10 cellular contexts compared by ENCODE assay signal in the genomic region with DNA sequence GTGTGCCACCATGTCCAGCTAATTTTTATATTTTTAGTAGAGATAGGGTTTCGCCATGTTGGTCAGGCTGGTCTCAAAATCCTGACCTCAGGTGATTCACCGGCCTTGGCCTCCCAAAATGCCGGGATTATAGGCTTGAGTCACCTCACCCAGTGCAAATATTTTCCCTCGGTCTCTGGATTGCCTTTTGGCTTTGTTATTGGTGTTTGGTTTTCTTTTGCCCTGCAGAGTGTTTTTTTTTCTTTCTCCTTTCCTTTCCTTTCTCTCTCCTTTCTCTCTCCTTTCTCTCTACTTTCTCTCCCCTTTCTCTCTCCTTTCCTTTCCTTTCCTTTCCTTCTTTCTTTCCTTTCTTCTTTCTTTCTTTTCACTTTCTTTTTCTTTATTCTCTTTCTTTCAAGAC. TPM values are rescaled to one million over a fixed set of nuclear protein-coding genes. Genes with fewer than 3 reads are reported as not detected.
A peak's percentile ranks its signal among the peaks of the same experiment; 100 is the strongest.
DNase-seq lines count a peak whose midpoint lies in the region; ATAC-seq and TF ChIP-seq lines count a peak whose summit lies in the region.
"Had no signal": no experiment of that assay in that cellular context is flagged by ENCODE, and none has a peak within 500 bp of the region (broad histone marks: within the 10 kb centered on the region; RNA-seq: fewer than 3 reads in every experiment).

No MANE protein-coding gene starts in this region.

- H3K4me1 ChIP-seq in transverse colon: peaks cover 0 to 14% (median 10%) of the 10 kb centered on the region in 4 donors

- H3K4me1 Mint-ChIP-seq in stimulated activated naive CD8-positive, alpha-beta T cell treated with anti-CD3 and anti-CD28 coated beads, Interleukin-15, Interleukin-2, amounts not matched to agents 100 ng/mL and 50 ng/mL, for 24 hours (ENCODE audit: low read depth): peaks cover 4% of the 10 kb centered on the region
- H3K4me1 Mint-ChIP-seq: brain had no signal

- no peak for TF ChIP-seq EP300 in transverse colon (IDR thresholded peaks at IDR 0.05; ENCODE audit: low read depth)

- H3K4me3 ChIP-seq in transverse colon: no peak overlapping the region

- H3K27me3 ChIP-seq in transverse colon: no peaks in the 10 kb centered on the region

- no peak overlapping the region for H3K27ac ChIP-seq in transverse colon

- no peak for TF ChIP-seq CTCF in transverse colon (IDR thresholded peaks at IDR 0.05)

- no peak overlapping the region for H3K4me3 Mint-ChIP-seq in stimulated activated naive CD8-positive, alpha-beta T cell treated with anti-CD3 and anti-CD28 coated beads, Interleukin-15, Interleukin-2, amounts not matched to agents 100 ng/mL and 50 ng/mL, for 24 hours
- H3K4me3 Mint-ChIP-seq: brain; stimulated activated naive B cell treated with anti-CD40 and anti-IgM and Interleukin-4, amounts not matched to agents 10 μg/mL and 1 μg/mL and 100 μg/mL, for 72 hours had no signal

- WGBS in transverse colon (ENCODE audit: low coverage in 1 of 2), 2 donors: 70 to 75% methylated on average over 3 to 4 of the region's 4 CpGs

- peak overlapping the region; percentile 71 for H3K27ac Mint-ChIP-seq in stimulated activated naive CD8-positive, alpha-beta T cell treated with anti-CD3 and anti-CD28 coated beads, Interleukin-15, Interleukin-2, amounts not matched to agents 100 ng/mL and 50 ng/mL, for 24 hours
- H3K27ac Mint-ChIP-seq: stimulated activated naive B cell treated with anti-CD40 and anti-IgM and Interleukin-4, amounts not matched to agents 10 μg/mL and 1 μg/mL and 100 μg/mL, for 72 hours had no signal

- in situ Hi-C loops in KBM-7 (cut with MboI; ENCODE audit: low pct_unique_long_range_greater_than_20kb, low sequenced_read_pairs): no loop called here
- in situ Hi-C loops in transverse colon (cut with MboI; ENCODE audit: low pct_ligation_motif_present in 1 of 4, low pct_unique_long_range_greater_than_20kb in 1 of 4, low sequenced_read_pairs in 3 of 4): no loop called here

- no peaks in the 10 kb centered on the region for H3K9me3 ChIP-seq in transverse colon

- intact Hi-C loops in transverse colon (cut with DNase I; ENCODE audit: low total_unique reads): no loop called here

- no peak for DNase-seq in stimulated activated naive CD8-positive, alpha-beta T cell treated with anti-CD3 and anti-CD28 coated beads, Interleukin-15, Interleukin-2, amounts not matched to agents 100 U/mL and 50 U/mL, for 24 hours
- peak; percentile 71 for DNase-seq in amniotic epithelial cell (ENCODE audit: low read depth)
- DNase-seq in iris pigment epithelial cell (ENCODE audit: low read depth): peak; percentile 69
- DNase-seq in KBM-7: no peak
- DNase-seq in transverse colon: no peak
- DNase-seq in HT-29 (ENCODE audit: low spot score): no peak
- DNase-seq: stimulated activated naive B cell treated with anti-CD40 and anti-IgM and Interleukin-4, amounts not matched to agents 10 μg/mL and 1 μg/mL and 100 μg/mL, for 72 hours had no signal

- H3K36me3 Mint-ChIP-seq in stimulated activated naive CD8-positive, alpha-beta T cell treated with anti-CD3 and anti-CD28 coated beads, Interleukin-15, Interleukin-2, amounts not matched to agents 100 ng/mL and 50 ng/mL, for 24 hours (ENCODE audit: low read depth): peaks cover 2% of the 10 kb centered on the region

- no peak for TF ChIP-seq POLR2A in transverse colon (IDR thresholded peaks at IDR 0.05)

- no peak for ATAC-seq in stimulated activated naive CD8-positive, alpha-beta T cell treated with anti-CD3 and anti-CD28 coated beads, Interleukin-15, Interleukin-2, amounts not matched to agents 100 U/mL and 50 U/mL, for 24 hours
- ATAC-seq in HG03439 (IDR thresholded peaks at IDR 0.05; ENCODE audit: unreplicated experiment): no peak

- no peaks in the 10 kb centered on the region for H3K36me3 ChIP-seq in transverse colon

- H3K27me3 Mint-ChIP-seq in stimulated activated naive CD8-positive, alpha-beta T cell treated with anti-CD3 and anti-CD28 coated beads, Interleukin-15, Interleukin-2, amounts not matched to agents 100 ng/mL and 50 ng/mL, for 24 hours: no peaks in the 10 kb centered on the region
- H3K27me3 Mint-ChIP-seq: stimulated activated naive B cell treated with anti-CD40 and anti-IgM and Interleukin-4, amounts not matched to agents 10 μg/mL and 1 μg/mL and 100 μg/mL, for 72 hours had no signal

- peaks cover 1% of the 10 kb centered on the region for H3K9me3 Mint-ChIP-seq in stimulated activated naive CD8-positive, alpha-beta T cell treated with anti-CD3 and anti-CD28 coated beads, Interleukin-15, Interleukin-2, amounts not matched to agents 100 ng/mL and 50 ng/mL, for 24 hours

RNA-seq across cellular contexts. Expression of a gene that starts 33.2 kb away (rescaled TPM):
- 10 to 100 TPM; 26.6 to 84.2 (median 39.9) TPM for total RNA-seq in transverse colon
- 7.2 and 7.8 TPM in 2 replicates for total RNA-seq in HT-29 (2014; rRNA removed; shearing (Covaris generic))

Comparison
In these comparisons a context has a peak if more than half of its experiments do, and no peak if none do; other contexts are left out.
1. DNase-seq: peak in amniotic epithelial cell (single experiment) and iris pigment epithelial cell (single experiment); none in stimulated activated naive CD8-positive, alpha-beta T cell treated with anti-CD3 and anti-CD28 coated beads, Interleukin-15, Interleukin-2, amounts not matched to agents 100 U/mL and 50 U/mL, for 24 hours (single experiment), KBM-7 (single experiment), transverse colon (single experiment) and HT-29 (single experiment).